ENCODE assay signal across 27 cellular contexts in genomic region chr21:36165356-36165755, GRCh38.
"Had no signal": no experiment of that assay in that cellular context is flagged by ENCODE, and none has a peak within 500 bp of the region (broad histone marks: within the 10 kb centered on the region; RNA-seq: fewer than 3 reads in every experiment).

No MANE protein-coding gene starts in this region.

- H3K27ac ChIP-seq: PC-9 had no signal

- H3K4me2 ChIP-seq: PC-9 had no signal

- ATAC-seq: activated CD4-positive, CD25-positive, alpha-beta regulatory T cell treated with anti-CD3 and anti-CD28 coated beads, Interleukin-2, amount 50 U/mL, for 24 hours; activated naive CD8-positive, alpha-beta T cell treated with anti-CD3 and anti-CD28 coated beads, Interleukin-2, amount 50 U/mL, for 24 hours; activated T-cell treated with anti-CD3 and anti-CD28 coated beads, Interleukin-2, amount 50 U/mL, for 4 hours; WTC11 had no signal

- H3K4me3 ChIP-seq: PC-9 had no signal

- H2AFZ ChIP-seq: PC-9 had no signal

- DNase-seq: activated CD4-positive, alpha-beta memory T cell treated with anti-CD3 and anti-CD28 coated beads for 36 hours; activated CD4-positive, alpha-beta T cell treated with anti-CD3 and anti-CD28 coated beads for 4 hours; activated CD4-positive, alpha-beta T cell treated with anti-CD3 and anti-CD28 coated beads, Interleukin-2, amount 50 U/mL, for 1 hour; activated CD8-positive, alpha-beta memory T cell treated with anti-CD3 and anti-CD28 coated beads, Interleukin-2, amount 50 U/mL, for 4 hours; activated naive CD4-positive, alpha-beta T cell treated with anti-CD3 and anti-CD28 coated beads, Interleukin-2, amount 10 ng/mL, durations not matched to agents 7 days and 5 days; activated naive CD8-positive, alpha-beta T cell treated with anti-CD3 and anti-CD28 coated beads, Interleukin-2, amount 50 U/mL, for 24 hours; activated T-cell treated with anti-CD3 and anti-CD28 coated beads for 4 hours; activated T-cell treated with anti-CD3 and anti-CD28 coated beads, Interleukin-2, amount 50 U/mL, for 4 hours; anterior cingulate cortex; caudate nucleus; cerebellar nuclear complex; Karpas-422; NCI-H1105; NCI-H1417 treated with DMSO at 0.1 percent for 48 hours; NCI-H1930; NCI-H2081 treated with DMSO at 0.1 percent for 48 hours; NCI-H345; NCI-H524 treated with DMSO at 0.1 percent for 48 hours; NK-92 treated with Interleukin-12 subunit alpha and Interleukin-12 subunit beta, amount 100 ng/mL, for 24 hours; PC-9; Right ventricle myocardium superior; SW 1271; T-helper 1 cell; T-helper 2 cell; T-helper 9 cell had no signal
